19 cellular contexts compared by ENCODE assay signal in genomic region chr20:61919675-61920365, GRCh38.
"Had no signal": no experiment of that assay in that cellular context is flagged by ENCODE, and none has a peak within 500 bp of the region (broad histone marks: within the 10 kb centered on the region; RNA-seq: fewer than 3 reads in every experiment).

No MANE protein-coding gene starts in this region.

- H3K27me3 ChIP-seq: foreskin keratinocyte, ovary, right atrium auricular region, thyroid gland, vagina had no signal

- H3K36me3 ChIP-seq: ovary, right atrium auricular region, thyroid gland, upper lobe of left lung, vagina had no signal

- H3K4me1 ChIP-seq: foreskin keratinocyte, right atrium auricular region, thyroid gland, upper lobe of left lung, vagina had no signal

- FAIRE-seq: endothelial cell of umbilical vein had no signal

- ATAC-seq: foreskin keratinocyte; left lobe of liver; mucosa of descending colon; naive thymus-derived CD8-positive, alpha-beta T cell had no signal

- H3K4me2 ChIP-seq: smooth muscle cell had no signal

- DNase-seq: effector CD4-positive, alpha-beta T cell; endodermal cell; foreskin keratinocyte; head of caudate nucleus; hippocampal formation; mammary epithelial cell; mucosa of descending colon; naive thymus-derived CD8-positive, alpha-beta T cell; ovary; stimulated activated CD4-positive, alpha-beta T cell treated with anti-CD3 and anti-CD28 coated beads, Interleukin-2, amount 100 ng/mL, for 48 hours; stimulated activated naive CD4-positive, alpha-beta T cell treated with Interleukin-2 at 50 U/mL for 16 hours; thyroid gland; upper lobe of left lung had no signal

- H3K27ac ChIP-seq: coronary artery, foreskin keratinocyte, ovary, right atrium auricular region, thyroid gland, upper lobe of left lung, vagina had no signal

- H3K9me3 ChIP-seq: mucosa of descending colon, ovary, right atrium auricular region, thyroid gland, upper lobe of left lung, vagina had no signal

- H3K4me3 ChIP-seq: coronary artery, mucosa of descending colon, ovary, right atrium auricular region, smooth muscle cell, thyroid gland, upper lobe of left lung, vagina had no signal
